Comparison of ENCODE assay signal across 1 cellular context in the genomic region with DNA sequence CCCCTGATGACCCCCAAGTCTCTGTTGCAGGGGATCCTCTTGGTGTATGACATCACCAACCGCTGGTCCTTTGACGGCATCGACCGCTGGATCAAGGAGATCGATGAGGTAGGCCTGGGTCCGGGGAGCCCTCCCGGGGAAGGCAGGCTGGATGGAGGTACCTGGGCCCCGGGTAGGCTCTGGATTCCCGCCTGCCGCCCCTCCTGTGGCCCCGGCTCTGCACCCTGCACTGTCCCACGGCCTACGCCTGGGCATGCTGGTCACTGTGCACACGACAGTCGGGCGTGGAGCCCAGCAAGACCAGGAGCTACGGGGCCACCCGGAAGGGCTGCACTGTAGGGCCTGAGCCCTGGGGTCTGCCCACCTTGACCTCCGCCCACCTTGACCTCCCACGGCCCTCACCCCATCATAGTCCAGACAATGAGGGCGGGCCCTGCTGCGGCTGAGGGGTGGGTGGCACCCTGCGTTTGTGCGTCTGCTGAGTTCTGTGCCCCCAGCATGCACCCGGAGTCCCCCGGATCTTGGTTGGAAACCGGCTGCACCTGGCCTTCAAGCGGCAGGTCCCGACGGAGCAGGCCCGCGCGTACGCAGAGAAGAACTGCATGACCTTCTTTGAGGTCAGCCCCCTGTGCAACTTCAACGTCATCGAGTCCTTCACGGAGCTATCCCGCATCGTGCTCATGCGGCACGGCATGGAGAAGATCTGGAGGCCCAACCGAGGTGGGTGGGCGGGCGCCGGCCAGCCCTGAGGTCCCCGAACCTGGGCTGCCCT.
TF ChIP-seq lines count a peak whose summit lies in the region.

No MANE protein-coding gene starts in this region.

TF ChIP-seq in H1, 55 proteins besides CTCF, POLR2A, EP300 and RAD21:
- TF ChIP-seq RNF2 (IDR thresholded peaks at IDR 0.05; ENCODE audit: borderline replicate concordance, low read depth, low read length, missing control alignments, poor library complexity, severe bottlenecking) (no peak), SRF (IDR thresholded peaks at IDR 0.05; ENCODE audit: low read depth, low read length) (no peak), CREB1 (IDR thresholded peaks at IDR 0.05) (no peak), TAF1 (IDR thresholded peaks at IDR 0.05; ENCODE audit: low read depth, low read length) (no peak), SIRT6 (IDR thresholded peaks at IDR 0.05; ENCODE audit: low read length) (no peak), NANOG (IDR thresholded peaks at IDR 0.05; ENCODE audit: insufficient read depth, low read depth, low read length, poor library complexity, severe bottlenecking) (no peak), GABPA (IDR thresholded peaks at IDR 0.05; ENCODE audit: borderline replicate concordance, insufficient read depth, low read length) (no peak), BRCA1 (IDR thresholded peaks at IDR 0.05; ENCODE audit: low read depth, low read length) (no peak), ASH2L (IDR thresholded peaks at IDR 0.05; ENCODE audit: low read length) (no peak), BACH1 (IDR thresholded peaks at IDR 0.05; ENCODE audit: low read length) (no peak), SP2 (IDR thresholded peaks at IDR 0.05; ENCODE audit: low read length) (no peak), HDAC6 (IDR thresholded peaks at IDR 0.05; ENCODE audit: low read depth, low read length) (no peak), RXRA (IDR thresholded peaks at IDR 0.05; ENCODE audit: insufficient read depth, low read depth, low read length) (no peak), KDM1A (IDR thresholded peaks at IDR 0.05; ENCODE audit: borderline replicate concordance, low read length) (no peak)
